29 cellular contexts compared by ENCODE assay signal in the genomic region with DNA sequence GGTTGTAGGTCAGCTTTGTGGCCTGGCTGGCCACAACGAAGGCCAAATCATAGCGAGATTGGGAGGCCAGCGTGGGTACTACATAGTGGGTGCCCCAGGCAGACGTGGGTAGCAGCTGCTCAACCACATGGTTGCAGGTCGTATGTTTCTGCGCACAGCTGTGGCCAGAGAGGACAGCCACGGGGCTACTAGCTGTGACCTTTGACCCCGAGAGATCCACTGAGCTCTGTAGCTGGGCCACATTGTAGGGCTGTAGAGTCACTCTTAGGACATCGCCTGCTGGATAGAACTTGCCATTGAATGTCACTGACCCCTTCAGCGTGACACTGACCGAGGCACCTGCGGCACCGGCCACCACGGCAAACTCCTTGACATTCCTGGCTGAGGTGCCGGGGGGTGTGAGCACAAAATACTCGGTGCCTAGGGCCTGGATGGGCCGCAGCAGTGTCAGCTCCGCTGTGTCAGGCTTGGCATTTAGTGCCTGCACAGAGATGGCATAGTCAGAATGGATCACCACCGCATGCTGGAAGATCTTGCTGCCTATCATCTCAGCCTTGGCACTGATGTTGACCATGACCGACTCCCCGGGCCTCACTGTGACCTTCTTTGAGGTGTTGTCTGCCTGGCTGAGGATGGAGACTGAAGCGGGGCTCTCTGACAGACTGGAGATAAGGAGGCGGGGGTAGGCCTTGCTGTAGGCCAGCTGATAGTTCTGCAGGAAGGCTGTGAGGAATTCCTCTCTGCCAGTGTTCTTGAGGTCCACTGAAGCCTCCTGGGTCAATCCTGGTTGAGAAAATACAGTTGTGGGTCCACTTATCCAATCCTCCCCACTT. TPM values are rescaled to one million over a fixed set of nuclear protein-coding genes. Genes with fewer than 3 reads are reported as not detected.
DNase-seq lines count a peak whose midpoint lies in the region; ATAC-seq and TF ChIP-seq lines count a peak whose summit lies in the region.
"Had no signal": no experiment of that assay in that cellular context is flagged by ENCODE, and none has a peak within 500 bp of the region (broad histone marks: within the 10 kb centered on the region; RNA-seq: fewer than 3 reads in every experiment).

No MANE protein-coding gene starts in this region.

- no peak for ATAC-seq in HG03521 (IDR thresholded peaks at IDR 0.05; ENCODE audit: unreplicated experiment)
- ATAC-seq: left cardiac atrium, natural killer cell, pancreas, PC-3 had no signal

- no peaks in the 10 kb centered on the region for H3K27me3 ChIP-seq in Karpas-422 (ENCODE audit: low read length)
- H3K27me3 ChIP-seq in colonic mucosa = no peaks in the 10 kb centered on the region
- H3K27me3 ChIP-seq in osteoblast (ENCODE audit: insufficient read depth, low read length) = no peaks in the 10 kb centered on the region
- H3K27me3 ChIP-seq: BLaER1 treated with 17β-estradiol and CSF1 and Interleukin-3, amounts not matched to agents 10 nM and 100 nM; esophagus squamous epithelium; pancreas; transverse colon had no signal

- intact Hi-C loops in colonic mucosa (cut with DNase I) = no loop called here

- H3K4me2 ChIP-seq in Karpas-422 (ENCODE audit: low read depth, low read length, poor library complexity, severe bottlenecking) (no peak overlapping the region), osteoblast (ENCODE audit: insufficient read depth, low read length) (no peak overlapping the region)
- H3K4me2 ChIP-seq: smooth muscle cell had no signal

- peak; percentile 55 for DNase-seq in activated CD8-positive, alpha-beta memory T cell treated with anti-CD3 and anti-CD28 coated beads for 24 hours
- DNase-seq in activated CD8-positive, alpha-beta memory T cell treated with anti-CD3 and anti-CD28 coated beads, Interleukin-2, amount 50 U/mL, for 4 hours = no peak
- DNase-seq in Karpas-422 (peak; percentile 19), colonic mucosa (peak; percentile 15), osteoblast (ENCODE audit: insufficient read length, low spot score, missing footprints) (peak; percentile 22), GM19240 (ENCODE audit: insufficient read length, low spot score) (no peak), NCI-H1092 treated with DMSO at 0.1 percent for 48 hours (lab: John Stamatoyannopoulos, UW) (no peak)
- DNase-seq: Caco-2; caudate nucleus; DMS79 treated with DMSO at 0.1 percent for 48 hours; esophagus squamous epithelium; GF-D8; H9; left cardiac atrium; natural killer cell; NCI-H1092; NCI-H2029; NCI-H526; NK-92 treated with Interleukin-12 subunit alpha and Interleukin-12 subunit beta, amount 100 ng/mL, for 24 hours; pancreas; PC-3; Right ventricle myocardium superior; stimulated activated CD4-positive, alpha-beta T cell treated with anti-CD3 and anti-CD28 coated beads, Interleukin-1b, Interleukin-23, amount 100 ng/mL, for 48 hours; stimulated activated CD8-positive, alpha-beta memory T cell treated with anti-CD3 and anti-CD28 coated beads, Interleukin-4, amount 100 ng/mL, for 48 hours; transverse colon had no signal

- TF ChIP-seq CTCF in colonic mucosa (IDR thresholded peaks at IDR 0.05) (no peak), osteoblast (IDR thresholded peaks at IDR 0.05; ENCODE audit: extremely low read depth, low read depth, low read length) (no peak)

- H3K4me3 ChIP-seq in Karpas-422 (ENCODE audit: low read length) (no peak overlapping the region), colonic mucosa (no peak overlapping the region), osteoblast (ENCODE audit: insufficient read depth, low read length) (no peak overlapping the region)
- H3K4me3 ChIP-seq: BLaER1 treated with 17β-estradiol and CSF1 and Interleukin-3, amounts not matched to agents 10 nM and 100 nM; esophagus squamous epithelium; pancreas; smooth muscle cell; transverse colon had no signal

- H4K20me1 ChIP-seq in Karpas-422 (ENCODE audit: insufficient read depth, low read depth, low read length) = no peaks in the 10 kb centered on the region
- no peaks in the 10 kb centered on the region for H4K20me1 ChIP-seq in osteoblast (ENCODE audit: insufficient read depth, low read length)
- H4K20me1 ChIP-seq: BLaER1 treated with 17β-estradiol and CSF1 and Interleukin-3, amounts not matched to agents 10 nM and 100 nM had no signal

- no peaks in the 10 kb centered on the region for H3K9me2 ChIP-seq in Karpas-422 (replicated peaks; ENCODE audit: insufficient read depth, low read length)

- no peak overlapping the region for H3K9ac ChIP-seq in Karpas-422 (ENCODE audit: low read length)
- H3K9ac ChIP-seq in colonic mucosa (ENCODE audit: low read depth in 2 of 2, low read length in 2 of 2) = no peak overlapping the region
- H3K9ac ChIP-seq: BLaER1 treated with 17β-estradiol and CSF1 and Interleukin-3, amounts not matched to agents 10 nM and 100 nM had no signal

- H2AFZ ChIP-seq in Karpas-422 (ENCODE audit: low read length) (no peak overlapping the region), osteoblast (ENCODE audit: low read length) (no peak overlapping the region)

- H3K27ac ChIP-seq in Karpas-422 (ENCODE audit: low read length) (no peak overlapping the region), colonic mucosa (no peak overlapping the region), osteoblast (ENCODE audit: low read depth, low read length) (no peak overlapping the region)
- H3K27ac ChIP-seq: BLaER1 treated with 17β-estradiol and CSF1 and Interleukin-3, amounts not matched to agents 10 nM and 100 nM; esophagus squamous epithelium; pancreas; transverse colon; VCaP had no signal

- H3K79me2 ChIP-seq in Karpas-422 (ENCODE audit: low read length) (no peaks in the 10 kb centered on the region), osteoblast (ENCODE audit: insufficient read depth, low read length) (no peaks in the 10 kb centered on the region)

- H3K9me3 ChIP-seq in Karpas-422 (ENCODE audit: low read length) (no peaks in the 10 kb centered on the region), colonic mucosa (no peaks in the 10 kb centered on the region), osteoblast (ENCODE audit: low read depth, low read length) (no peaks in the 10 kb centered on the region)
- H3K9me3 ChIP-seq: Caco-2, esophagus squamous epithelium, pancreas, transverse colon had no signal

- H3K4me1 ChIP-seq in Karpas-422 (ENCODE audit: low read length) (no peaks in the 10 kb centered on the region), colonic mucosa (no peaks in the 10 kb centered on the region), osteoblast (ENCODE audit: insufficient read depth, low read length) (no peaks in the 10 kb centered on the region)
- H3K4me1 ChIP-seq: Caco-2, esophagus squamous epithelium, pancreas, transverse colon had no signal

- H3K36me3 ChIP-seq in Karpas-422 (ENCODE audit: insufficient read depth, low read length) (no peaks in the 10 kb centered on the region), colonic mucosa (no peaks in the 10 kb centered on the region), osteoblast (ENCODE audit: insufficient read depth, low read length) (no peaks in the 10 kb centered on the region)
- H3K36me3 ChIP-seq: esophagus squamous epithelium, pancreas, transverse colon had no signal

RNA-seq across cellular contexts. Expression of a gene that starts 6.7 kb away (rescaled TPM):
- total RNA-seq in Karpas-422 (2014; rRNA removed; shearing (Covaris generic); ENCODE audit: low replicate concordance) = 0.32 TPM in 1 of 2 replicates, not detected in the other
- 1,000 to 10,000 TPM; 2,896 to 3,903 TPM for total RNA-seq in colonic mucosa
- total RNA-seq in osteoblast = under 0.01 TPM in 2 replicates

RNA-seq across cellular contexts. Expression of a gene that starts 43.2 kb away (rescaled TPM):
- 99.7 and 123 TPM in 2 replicates for total RNA-seq in Karpas-422 (2014; rRNA removed; shearing (Covaris generic); ENCODE audit: low replicate concordance)
- 100 to 1,000 TPM in 1 of 2 donors, 10 to 100 TPM in 1; 87.3 to 143 TPM for total RNA-seq in colonic mucosa
- 89.9 and 99.5 TPM in 2 replicates for total RNA-seq in osteoblast

Comparison
In these comparisons a context has a peak if more than half of its experiments do, and no peak if none do; other contexts are left out.
1. DNase-seq: peak in activated CD8-positive, alpha-beta memory T cell treated with anti-CD3 and anti-CD28 coated beads for 24 hours (single experiment), Karpas-422 (single experiment), colonic mucosa (single experiment) and osteoblast (single experiment); none in activated CD8-positive, alpha-beta memory T cell treated with anti-CD3 and anti-CD28 coated beads, Interleukin-2, amount 50 U/mL, for 4 hours (single experiment), GM19240 (single experiment) and NCI-H1092 treated with DMSO at 0.1 percent for 48 hours (single experiment).
2. RNA of a gene that starts 6.7 kb away (total RNA-seq): 2,896 to 3,903 TPM in colonic mucosa; 0.32 TPM in Karpas-422 and under 0.01 TPM in osteoblast; every median in the first group is over 1,000 times any median in the second.